14 cellular contexts compared by ENCODE assay signal in genomic region chr9:121298016-121298538, GRCh38. TPM values are rescaled to one million over a fixed set of nuclear protein-coding genes. Genes with fewer than 3 reads are reported as not detected.
DNase-seq lines count a peak whose midpoint lies in the region; ATAC-seq and TF ChIP-seq lines count a peak whose summit lies in the region.
"Had no signal": no experiment of that assay in that cellular context is flagged by ENCODE, and none has a peak within 500 bp of the region (broad histone marks: within the 10 kb centered on the region; RNA-seq: fewer than 3 reads in every experiment).

No MANE protein-coding gene starts in this region.

- no peak overlapping the region for H3K4ac ChIP-seq in mesendoderm (ENCODE audit: low read depth, low read length)

- no peak overlapping the region for H3K4me3 Mint-ChIP-seq in stimulated activated memory B cell treated with anti-CD40 and anti-IgM and Interleukin-4, amounts not matched to agents 10 μg/mL and 1 μg/mL and 100 μg/mL, for 72 hours

- WGBS in mesendoderm (ENCODE audit: extremely low coverage, insufficient coverage, low lambda C conversion rate), result no CpG with 5 or more reads among the region's 7 CpGs

- no peak overlapping the region for H2AK5ac ChIP-seq in mesendoderm (ENCODE audit: low read length)

- intact Hi-C loops in HCT116 (cut with micrococcal nuclease), result no loop called here

- TF ChIP-seq POLR2A in HCT116 (IDR thresholded peaks at IDR 0.05; ENCODE audit: borderline replicate concordance, extremely low read depth, insufficient read depth, insufficient read length), result no peak

- no peak overlapping the region for H3K4me3 ChIP-seq in HCT116 (replicated peaks in 1 of 2; ENCODE audit: low read depth in 1 of 2, low read length in 2 of 2)
- H3K4me3 ChIP-seq in mesendoderm (ENCODE audit: low read length), result no peak overlapping the region
- H3K4me3 ChIP-seq: SJSA1 had no signal

- no peak overlapping the region for H2AFZ ChIP-seq in HCT116 (ENCODE audit: low read depth, low read length, poor library complexity, severe bottlenecking)

- no peaks in the 10 kb centered on the region for H3K27me3 Mint-ChIP-seq in stimulated activated memory B cell treated with anti-CD40 and anti-IgM and Interleukin-4, amounts not matched to agents 10 μg/mL and 1 μg/mL and 100 μg/mL, for 72 hours

- H3K9me3 ChIP-seq in HCT116 (ENCODE audit: control insufficient read depth in 1 of 2, insufficient read depth in 1 of 2, low read depth in 1 of 2, low read length in 2 of 2), result no peaks in the 10 kb centered on the region
- H3K9me3 ChIP-seq: SJSA1 had no signal

- BruUV-seq in HCT116 (replicated peaks; lab: Mats Ljungman, UMichigan), result no TSS peak

- no peaks in the 10 kb centered on the region for H3K79me1 ChIP-seq in mesendoderm (ENCODE audit: low read length)

- no peaks in the 10 kb centered on the region for H3K36me3 Mint-ChIP-seq in stimulated activated memory B cell treated with anti-CD40 and anti-IgM and Interleukin-4, amounts not matched to agents 10 μg/mL and 1 μg/mL and 100 μg/mL, for 72 hours

- H3K9me3 Mint-ChIP-seq in stimulated activated memory B cell treated with anti-CD40 and anti-IgM and Interleukin-4, amounts not matched to agents 10 μg/mL and 1 μg/mL and 100 μg/mL, for 72 hours, result no peaks in the 10 kb centered on the region
- H3K9me3 Mint-ChIP-seq: CD4-positive, CD25-positive, alpha-beta regulatory T cell had no signal

- H3K27ac ChIP-seq in HCT116 (ENCODE audit: low read depth, low read length) (no peak overlapping the region), cingulate gyrus (ENCODE audit: low read depth, low read length) (peak overlapping the region; percentile 98), mesendoderm (ENCODE audit: low read depth, low read length) (peak overlapping the region; percentile 4)
- H3K27ac ChIP-seq: SJSA1 had no signal

- H3K9me2 ChIP-seq in HCT116 (ENCODE audit: insufficient read depth), result no peaks in the 10 kb centered on the region

- H2BK120ac ChIP-seq in mesendoderm (ENCODE audit: low read depth, low read length), result no peak overlapping the region

- H3K9ac ChIP-seq in HCT116 (ENCODE audit: low read length), result no peak overlapping the region
- no peak overlapping the region for H3K9ac ChIP-seq in mesendoderm (ENCODE audit: low read length)

- H3K4me1 Mint-ChIP-seq in stimulated activated memory B cell treated with anti-CD40 and anti-IgM and Interleukin-4, amounts not matched to agents 10 μg/mL and 1 μg/mL and 100 μg/mL, for 72 hours, result peaks cover 33% of the 10 kb centered on the region

- H3K36me3 ChIP-seq in HCT116 (ENCODE audit: control insufficient read depth in 1 of 2, insufficient read depth in 2 of 2, low read length in 2 of 2) (no peaks in the 10 kb centered on the region), mesendoderm (ENCODE audit: control insufficient read depth, insufficient read depth, low read length) (no peaks in the 10 kb centered on the region)

- H3K79me2 ChIP-seq in HCT116 (ENCODE audit: insufficient read depth, low read length) (no peaks in the 10 kb centered on the region), mesendoderm (ENCODE audit: control insufficient read depth, insufficient read depth, low read length) (no peaks in the 10 kb centered on the region)

- H2BK15ac ChIP-seq in mesendoderm (replicated peaks; ENCODE audit: low read depth), result no peak overlapping the region

- TF ChIP-seq CTCF in HCT116 (IDR thresholded peaks at IDR 0.05 in 2 of 3, conservative IDR thresholded peaks at IDR 0.05 in 1 of 3; ENCODE audit: borderline replicate concordance in 1 of 3, insufficient read depth in 1 of 3, low read depth in 2 of 3, low read length in 2 of 3), result no peak

- H2BK5ac ChIP-seq in mesendoderm (ENCODE audit: low read length), result no peak overlapping the region

- no peak overlapping the region for H3K18ac ChIP-seq in mesendoderm (ENCODE audit: low read length)

- TF ChIP-seq RAD21 in HCT116 (IDR thresholded peaks at IDR 0.05; ENCODE audit: low read depth), result no peak

- CTCF ChIA-PET in HCT116 (lab: Charles Lee), result interaction anchor here (1.2 to 2.3 kb wide), 3 partner anchors 11 to 85 kb away, joined by 3 to 12 read pairs (median 4); no protein-coding TSS in a partner anchor

- peak overlapping the region; percentile 76 for H3K27ac Mint-ChIP-seq in stimulated activated memory B cell treated with anti-CD40 and anti-IgM and Interleukin-4, amounts not matched to agents 10 μg/mL and 1 μg/mL and 100 μg/mL, for 72 hours

- POLR2A ChIA-PET in HCT116 (lab: Charles Lee), result interaction anchor here (2.2 kb wide), 1 partner anchor 11 kb away, joined by 10 read pairs; no protein-coding TSS in a partner anchor

- H3K4me1 ChIP-seq in HCT116 (ENCODE audit: control insufficient read depth in 1 of 2, insufficient read depth in 2 of 2, low read length in 2 of 2), result peaks cover 16 to 25% of the 10 kb centered on the region in 2 experiments; a peak in 3 of 4 replicates
- H3K4me1 ChIP-seq in mesendoderm (ENCODE audit: control insufficient read depth, low read depth, low read length), result peaks cover 2% of the 10 kb centered on the region

- RAD21 ChIA-PET in HCT116 (lab: Charles Lee; ENCODE audit: low non-redundant PET in 1 of 2, low total read pairs in 2 of 2, uncharacterized antibody in 2 of 2, unreplicated experiment in 2 of 2), result no interaction called here

- DNase-seq in HCT116 (ENCODE audit: low read depth, low spot score) (no peak), mesendoderm (no peak), anterior cingulate cortex (lab: John Stamatoyannopoulos, UW) (no peak), NAMALWA (ENCODE audit: low spot score) (no peak)
- no peak for DNase-seq in stimulated activated CD4-positive, alpha-beta T cell treated with anti-CD3 and anti-CD28 coated beads, Interleukin-12 subunit alpha, Interleukin-12 subunit beta, amount 100 ng/mL, for 4 hours
- DNase-seq: activated gamma-delta T cell; effector CD8-positive, alpha-beta T cell; NCI-H1092 treated with DMSO at 0.1 percent for 48 hours; NCI-H526 treated with DMSO at 0.1 percent for 48 hours had no signal

- H4K8ac ChIP-seq in mesendoderm (ENCODE audit: low read depth, low read length), result no peak overlapping the region

- H3K27me3 ChIP-seq in HCT116 (ENCODE audit: insufficient read depth, low read length) (no peaks in the 10 kb centered on the region), mesendoderm (ENCODE audit: insufficient read depth, low read length, poor library complexity) (no peaks in the 10 kb centered on the region)
- H3K27me3 ChIP-seq: SJSA1 had no signal

- no peak overlapping the region for H4K5ac ChIP-seq in mesendoderm (ENCODE audit: low read length)

- no peaks in the 10 kb centered on the region for H4K20me1 ChIP-seq in HCT116 (ENCODE audit: insufficient read depth)

- no peak overlapping the region for H3K23ac ChIP-seq in mesendoderm (ENCODE audit: low read length)

- H3K4me2 ChIP-seq in HCT116 (ENCODE audit: low read length) (peak overlapping the region; percentile 87; the same call in 1 of the 2 replicates), mesendoderm (ENCODE audit: low read length) (no peak overlapping the region)

- ATAC-seq in HCT116 (no peak), HG02588 (IDR thresholded peaks at IDR 0.05; ENCODE audit: unreplicated experiment) (no peak)
- no peak for ATAC-seq in stimulated activated memory B cell treated with anti-CD40 and anti-IgM and Interleukin-4, amounts not matched to agents 10 μg/mL and 1 μg/mL and 100 μg/mL, for 72 hours

- no peak overlapping the region for H3K56ac ChIP-seq in mesendoderm (ENCODE audit: low read length)

TF ChIP-seq in HCT116, 20 proteins besides CTCF, POLR2A, EP300 and RAD21 (continues in another document):
- TF ChIP-seq SIN3A (IDR thresholded peaks at IDR 0.05; ENCODE audit: low read depth), result no peak
- no peak for TF ChIP-seq FOSL1 (IDR thresholded peaks at IDR 0.05; ENCODE audit: low read depth)
- no peak for TF ChIP-seq CEBPB (IDR thresholded peaks at IDR 0.05; ENCODE audit: low read depth)
- no peak for TF ChIP-seq ATF3 (IDR thresholded peaks at IDR 0.05)
- TF ChIP-seq JUND (IDR thresholded peaks at IDR 0.05), result no peak
- TF ChIP-seq ZNF274 (IDR thresholded peaks at IDR 0.05; ENCODE audit: low read depth, low read length), result no peak
- no peak for TF ChIP-seq EGR1 (IDR thresholded peaks at IDR 0.05; ENCODE audit: low read depth)
- no peak for TF ChIP-seq CBX3 (IDR thresholded peaks at IDR 0.05; ENCODE audit: low read depth)
- no peak for TF ChIP-seq MAX (IDR thresholded peaks at IDR 0.05)
- no peak for TF ChIP-seq YY1 (IDR thresholded peaks at IDR 0.05; ENCODE audit: extremely low read depth, insufficient replicate concordance, low read depth, low read length)
- TF ChIP-seq SP1 (IDR thresholded peaks at IDR 0.05; ENCODE audit: low read depth), result no peak
- TF ChIP-seq ELF1 (IDR thresholded peaks at IDR 0.05; ENCODE audit: borderline replicate concordance, low read depth), result no peak
- TF ChIP-seq ZFX (IDR thresholded peaks at IDR 0.05), result no peak
- TF ChIP-seq TCF7L2 (IDR thresholded peaks at IDR 0.05; ENCODE audit: borderline replicate concordance, extremely low read depth, insufficient read depth, insufficient read length), result no peak
- TF ChIP-seq, protein P1, sequence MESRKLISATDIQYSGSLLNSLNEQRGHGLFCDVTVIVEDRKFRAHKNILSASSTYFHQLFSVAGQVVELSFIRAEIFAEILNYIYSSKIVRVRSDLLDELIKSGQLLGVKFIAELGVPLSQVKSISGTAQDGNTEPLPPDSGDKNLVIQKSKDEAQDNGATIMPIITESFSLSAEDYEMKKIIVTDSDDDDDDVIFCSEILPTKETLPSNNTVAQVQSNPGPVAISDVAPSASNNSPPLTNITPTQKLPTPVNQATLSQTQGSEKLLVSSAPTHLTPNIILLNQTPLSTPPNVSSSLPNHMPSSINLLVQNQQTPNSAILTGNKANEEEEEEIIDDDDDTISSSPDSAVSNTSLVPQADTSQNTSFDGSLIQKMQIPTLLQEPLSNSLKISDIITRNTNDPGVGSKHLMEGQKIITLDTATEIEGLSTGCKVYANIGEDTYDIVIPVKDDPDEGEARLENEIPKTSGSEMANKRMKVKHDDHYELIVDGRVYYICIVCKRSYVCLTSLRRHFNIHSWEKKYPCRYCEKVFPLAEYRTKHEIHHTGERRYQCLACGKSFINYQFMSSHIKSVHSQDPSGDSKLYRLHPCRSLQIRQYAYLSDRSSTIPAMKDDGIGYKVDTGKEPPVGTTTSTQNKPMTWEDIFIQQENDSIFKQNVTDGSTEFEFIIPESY (IDR thresholded peaks at IDR 0.05; ENCODE audit: extremely low read depth, insufficient replicate concordance, low read length), result no peak
- TF ChIP-seq EZH2phosphoT487 (IDR thresholded peaks at IDR 0.05; ENCODE audit: borderline replicate concordance), result no peak

RNA-seq across cellular contexts. Expression of gene GSN, which starts 30.1 kb away (rescaled TPM):
- total RNA-seq in HCT116 (2021; ENCODE audit: unreplicated experiment), result 71.3 TPM
- 148 and 181 TPM in 2 replicates for polyA plus RNA-seq in HCT116 (2012)
- polyA plus RNA-seq in mesendoderm (2013, experiment 1 of 2), result 12.4 TPM
- polyA plus RNA-seq in mesendoderm (2013, experiment 2 of 2), result 13.0 TPM
